Comparison of ENCODE assay signal across 23 cellular contexts in genomic region chr3:52907497-52907896, GRCh38.
"Had no signal": no experiment of that assay in that cellular context is flagged by ENCODE, and none has a peak within 500 bp of the region (broad histone marks: within the 10 kb centered on the region; RNA-seq: fewer than 3 reads in every experiment).

No MANE protein-coding gene starts in this region.

- ATAC-seq: activated CD4-positive, CD25-positive, alpha-beta regulatory T cell treated with anti-CD3 and anti-CD28 coated beads, Interleukin-2, amount 50 U/mL, for 24 hours; body of pancreas; left cardiac atrium; naive thymus-derived CD4-positive, alpha-beta T cell had no signal

- H3K9me3 Mint-ChIP-seq: activated naive CD8-positive, alpha-beta T cell treated with anti-CD3 and anti-CD28 coated beads for 36 hours; naive thymus-derived CD4-positive, alpha-beta T cell; neural progenitor cell had no signal

- H3K27me3 ChIP-seq: body of pancreas, colonic mucosa, neural progenitor cell, right atrium auricular region, thyroid gland had no signal

- H3K4me2 ChIP-seq: neural progenitor cell had no signal

- H3K4me1 Mint-ChIP-seq: activated naive CD8-positive, alpha-beta T cell treated with anti-CD3 and anti-CD28 coated beads for 36 hours; naive thymus-derived CD4-positive, alpha-beta T cell; neural progenitor cell had no signal

- H3K27ac ChIP-seq: body of pancreas, colonic mucosa, neural progenitor cell, right atrium auricular region, thyroid gland had no signal

- H3K36me3 ChIP-seq: colonic mucosa had no signal

- H3K9ac ChIP-seq: neural progenitor cell had no signal

- DNase-seq: activated CD4-positive, alpha-beta T cell treated with anti-CD3 and anti-CD28 coated beads, Interleukin-2, amount 50 U/mL, for 1 hour; activated CD8-positive, alpha-beta memory T cell treated with anti-CD3 and anti-CD28 coated beads, Interleukin-2, amount 50 U/mL, for 4 hours; activated naive CD4-positive, alpha-beta T cell; activated naive CD8-positive, alpha-beta T cell treated with anti-CD3 and anti-CD28 coated beads for 36 hours; amygdala; body of pancreas; central memory CD4-positive, alpha-beta T cell; colonic mucosa; erythroblast; foreskin melanocyte; glutamatergic neuron; hippocampal formation; left cardiac atrium; mesendoderm; stimulated activated CD4-positive, alpha-beta T cell treated with anti-CD3 and anti-CD28 coated beads, Interleukin-2, amount 100 ng/mL, for 24 hours; stimulated activated naive CD4-positive, alpha-beta T cell treated with Interleukin-2 at 50 U/mL for 16 hours; T1000; thyroid gland had no signal

- H3K27me3 Mint-ChIP-seq: activated naive CD8-positive, alpha-beta T cell treated with anti-CD3 and anti-CD28 coated beads for 36 hours; naive thymus-derived CD4-positive, alpha-beta T cell; progenitor cell of endocrine pancreas had no signal

- H3K4me1 ChIP-seq: colonic mucosa, neural progenitor cell, right atrium auricular region, thyroid gland had no signal

- H3K4me3 Mint-ChIP-seq: activated naive CD8-positive, alpha-beta T cell treated with anti-CD3 and anti-CD28 coated beads for 36 hours; naive thymus-derived CD4-positive, alpha-beta T cell; neural progenitor cell had no signal

- H3K9me3 ChIP-seq: body of pancreas, colonic mucosa, right atrium auricular region, thyroid gland had no signal

- H3K27ac Mint-ChIP-seq: activated naive CD8-positive, alpha-beta T cell treated with anti-CD3 and anti-CD28 coated beads for 36 hours; neural progenitor cell; progenitor cell of endocrine pancreas had no signal

- H3K4me3 ChIP-seq: body of pancreas, colonic mucosa, neural progenitor cell, right atrium auricular region, thyroid gland had no signal

- H2AFZ ChIP-seq: neural progenitor cell had no signal
